25 cellular contexts compared by ENCODE assay signal in genomic region chr13:110454956-110455355, GRCh38.
DNase-seq lines count a peak whose midpoint lies in the region; ATAC-seq and TF ChIP-seq lines count a peak whose summit lies in the region.
"Had no signal": no experiment of that assay in that cellular context is flagged by ENCODE, and none has a peak within 500 bp of the region (broad histone marks: within the 10 kb centered on the region; RNA-seq: fewer than 3 reads in every experiment).

No MANE protein-coding gene starts in this region.

- H4K5ac ChIP-seq in H9 (ENCODE audit: insufficient read length, low read depth, low read length): no peak overlapping the region

- H3K4me1 ChIP-seq in H9 (ENCODE audit: insufficient read depth, low read length) (peaks cover 1% of the 10 kb centered on the region; the same call in 1 of the 2 replicates), endodermal cell (ENCODE audit: control insufficient read depth, insufficient read depth, low read length) (no peaks in the 10 kb centered on the region), iPS-20b (ENCODE audit: insufficient read depth, low read length) (peaks cover 13% of the 10 kb centered on the region), trophoblast cell (ENCODE audit: control insufficient read depth in 1 of 2, insufficient read depth in 2 of 2, low read length in 2 of 2) (peaks cover 0 to 2% of the 10 kb centered on the region in 2 experiments)
- H3K4me1 ChIP-seq: ascending aorta had no signal

- no peak overlapping the region for H2BK20ac ChIP-seq in H9 (ENCODE audit: low read depth, low read length, poor library complexity, severe bottlenecking)

- H3K4me3 ChIP-seq in endodermal cell (ENCODE audit: low read length) (no peak overlapping the region), iPS-20b (ENCODE audit: low read length) (no peak overlapping the region), trophoblast cell (ENCODE audit: low read depth, low read length) (no peak overlapping the region), coronary artery (no peak overlapping the region)
- H3K4me3 ChIP-seq: ascending aorta; BLaER1 treated with 17β-estradiol and CSF1 and Interleukin-3, amounts not matched to agents 10 nM and 100 nM; K562; SK-N-MC; upper lobe of left lung had no signal

- no peak overlapping the region; the same call in 1 of the 2 replicates for H3K14ac ChIP-seq in H9 (ENCODE audit: insufficient read depth, low read length)
- H3K14ac ChIP-seq in trophoblast cell (ENCODE audit: low read length): peak overlapping the region; percentile 21

- DNase-seq in H9 (no peak), endodermal cell (no peak), trophoblast cell (no peak), A172 (ENCODE audit: low spot score) (no peak), coronary artery (ENCODE audit: low spot score) (no peak)
- DNase-seq in natural killer cell treated with Interleukin-12 subunit alpha and Interleukin-12 subunit beta and Interleukin-15 and Interleukin-18, amount 100 ng/mL, for 72 hours (ENCODE audit: low spot score): no peak
- DNase-seq: ACHN; activated CD4-positive, alpha-beta T cell treated with anti-CD3 and anti-CD28 coated beads, Interleukin-2, amount 50 U/mL, for 4 hours; activated CD8-positive, alpha-beta memory T cell treated with anti-CD3 and anti-CD28 coated beads, Interleukin-2, amount 50 U/mL, for 48 hours; effector memory CD8-positive, alpha-beta T cell; left colon; midbrain; NCI-H526 treated with DMSO at 0.1 percent for 48 hours; stimulated activated CD4-positive, alpha-beta T cell treated with anti-CD3 and anti-CD28 coated beads, Interleukin-12 subunit alpha, Interleukin-12 subunit beta, amount 100 ng/mL, for 4 hours; stimulated activated naive CD8-positive, alpha-beta T cell treated with anti-CD3 and anti-CD28 coated beads, Interleukin-15, amount 100 ng/mL, for 72 hours; upper lobe of left lung; WERI-Rb-1 had no signal

- H3K27ac ChIP-seq in H9 (ENCODE audit: insufficient read length, low read depth, low read length): no peak overlapping the region
- H3K27ac ChIP-seq in endodermal cell (ENCODE audit: low read depth, low read length): peak overlapping the region; percentile 26
- H3K27ac ChIP-seq in iPS-20b (ENCODE audit: low read length): no peak overlapping the region
- H3K27ac ChIP-seq in trophoblast cell (ENCODE audit: low read depth, low read length): no peak overlapping the region
- H3K27ac ChIP-seq in coronary artery: peak overlapping the region in 1 of 2 donors; percentile 70
- H3K27ac ChIP-seq: ascending aorta; BLaER1 treated with 17β-estradiol and CSF1 and Interleukin-3, amounts not matched to agents 10 nM and 100 nM; SK-N-MC; upper lobe of left lung; WERI-Rb-1 had no signal

- H4K91ac ChIP-seq in H9 (ENCODE audit: insufficient read length, low read depth, low read length): no peak overlapping the region
- H4K91ac ChIP-seq in trophoblast cell (ENCODE audit: low read depth, low read length): peak overlapping the region; percentile 33

- H3K56ac ChIP-seq in H9 (ENCODE audit: insufficient read length, low read depth, low read length): no peak overlapping the region

- H3K9ac ChIP-seq in H9 (ENCODE audit: extremely low read depth, insufficient read length, low read length) (no peak overlapping the region), endodermal cell (ENCODE audit: extremely low read depth, low read length, poor library complexity, severe bottlenecking) (no peak overlapping the region), iPS-20b (ENCODE audit: low read depth, low read length) (0 out of 2 replicates have a peak overlapping the region, but pooled peaks have one; percentile 11), trophoblast cell (ENCODE audit: low read length) (no peak overlapping the region)
- H3K9ac ChIP-seq: BLaER1 treated with 17β-estradiol and CSF1 and Interleukin-3, amounts not matched to agents 10 nM and 100 nM had no signal

- H3K36me3 ChIP-seq in endodermal cell (ENCODE audit: control insufficient read depth, insufficient read depth, low read length) (peaks cover 78% of the 10 kb centered on the region), iPS-20b (ENCODE audit: insufficient read depth, low read depth, low read length) (peaks cover 18% of the 10 kb centered on the region), trophoblast cell (ENCODE audit: control insufficient read depth in 1 of 2, insufficient read depth in 2 of 2, low read length in 2 of 2) (peaks cover 46 to 58% of the 10 kb centered on the region in 2 experiments)
- H3K36me3 ChIP-seq: BLaER1 treated with 17β-estradiol and CSF1 and Interleukin-3, amounts not matched to agents 10 nM and 100 nM had no signal

- no peaks in the 10 kb centered on the region for H3K9me3 ChIP-seq in H9 (ENCODE audit: control insufficient read depth, low read depth, low read length)
- no peaks in the 10 kb centered on the region for H3K9me3 ChIP-seq in endodermal cell (ENCODE audit: control insufficient read depth, low read length)
- H3K9me3 ChIP-seq in iPS-20b (ENCODE audit: insufficient read depth, low read depth, low read length): no peaks in the 10 kb centered on the region
- peaks cover 4% of the 10 kb centered on the region for H3K9me3 ChIP-seq in trophoblast cell (ENCODE audit: insufficient read depth, low read depth, low read length)
- H3K9me3 ChIP-seq: ascending aorta; BLaER1 treated with 17β-estradiol and CSF1 and Interleukin-3, amounts not matched to agents 10 nM and 100 nM; upper lobe of left lung had no signal

- H4K12ac ChIP-seq in trophoblast cell (ENCODE audit: low read depth, low read length): no peak overlapping the region

- H3K23ac ChIP-seq in H9 (ENCODE audit: insufficient read length, low read depth, low read length): no peak overlapping the region
- no peak overlapping the region for H3K23ac ChIP-seq in trophoblast cell (ENCODE audit: low read length)

- no peaks in the 10 kb centered on the region for H4K20me1 ChIP-seq in H9 (ENCODE audit: control insufficient read depth, insufficient read depth, insufficient read length)
- H4K20me1 ChIP-seq: BLaER1 treated with 17β-estradiol and CSF1 and Interleukin-3, amounts not matched to agents 10 nM and 100 nM had no signal

- H2BK12ac ChIP-seq in H9 (ENCODE audit: insufficient read length, low read depth, low read length) (no peak overlapping the region), trophoblast cell (ENCODE audit: low read length) (peak overlapping the region; percentile 12)

- no peak overlapping the region for H2BK120ac ChIP-seq in H9 (ENCODE audit: low read depth, low read length, poor library complexity, severe bottlenecking)
- H2BK120ac ChIP-seq in trophoblast cell (ENCODE audit: insufficient read depth, low read length, poor library complexity): no peak overlapping the region

- H2AK5ac ChIP-seq in H9 (ENCODE audit: insufficient read length, low read length) (no peak overlapping the region), trophoblast cell (ENCODE audit: low read length) (peak overlapping the region; percentile 59)

- no CpG with 5 or more reads among the region's 14 CpGs for WGBS in H9 (ENCODE audit: extremely low coverage, insufficient read length, low lambda C conversion rate)
- WGBS in endodermal cell (ENCODE audit: insufficient coverage in 1 of 2, insufficient read length in 1 of 2), 2 experiments: 84 to 95% methylated on average over 13 to 14 of the region's 14 CpGs
- WGBS in trophoblast cell (ENCODE audit: extremely low coverage, insufficient coverage, insufficient read length): no CpG with 5 or more reads among the region's 14 CpGs

- H3K27ac Mint-ChIP-seq in H9 (peak overlapping the region; percentile 25 to 94 (median 69); a peak in 4 of 7 replicates), endodermal cell (peak overlapping the region; percentile 78)
- no peak overlapping the region for H3K27ac Mint-ChIP-seq in natural killer cell treated with Interleukin-12 subunit alpha and Interleukin-12 subunit beta and Interleukin-15 and Interleukin-18, amount 100 ng/mL, for 72 hours
- H3K27ac Mint-ChIP-seq: activated naive CD8-positive, alpha-beta T cell; activated T-helper 2 cell treated with anti-CD3 and anti-CD28 coated beads, Interferon-gamma antibody, Interleukin-2, Interleukin-4, amounts not matched to agents 10 μg/mL and 5 μg/mL and 100 μg/mL, durations not matched to agents 14 hours and 24 hours and 36 hours; effector memory CD8-positive, alpha-beta T cell; stimulated activated naive CD8-positive, alpha-beta T cell treated with anti-CD3 and anti-CD28 coated beads, Interleukin-15, amount 100 ng/mL, for 72 hours had no signal

- no peaks in the 10 kb centered on the region for H3K79me2 ChIP-seq in H9 (ENCODE audit: insufficient read depth, low read length)
- H3K79me2 ChIP-seq in trophoblast cell (ENCODE audit: control insufficient read depth, insufficient read depth, low read length, poor library complexity): no peaks in the 10 kb centered on the region

- H3K4ac ChIP-seq in H9 (ENCODE audit: low read depth, low read length): no peak overlapping the region
- no peak overlapping the region for H3K4ac ChIP-seq in trophoblast cell (ENCODE audit: low read depth, low read length)

- H3K27me3 Mint-ChIP-seq in H9 (ENCODE audit: low read depth) (no peaks in the 10 kb centered on the region; the same call in 1 of the 2 replicates), endodermal cell (ENCODE audit: insufficient read depth) (no peaks in the 10 kb centered on the region)
- peaks cover 15 to 19% of the 10 kb centered on the region in 2 donors for H3K27me3 Mint-ChIP-seq in natural killer cell treated with Interleukin-12 subunit alpha and Interleukin-12 subunit beta and Interleukin-15 and Interleukin-18, amount 100 ng/mL, for 72 hours

- H3K23me2 ChIP-seq in H9 (ENCODE audit: insufficient read length, low read depth, low read length, poor library complexity, severe bottlenecking): no peaks in the 10 kb centered on the region

- H2BK5ac ChIP-seq in H9 (ENCODE audit: insufficient read length, low read length): no peak overlapping the region
- no peak overlapping the region for H2BK5ac ChIP-seq in trophoblast cell (ENCODE audit: low read depth, low read length, poor library complexity)

- no peaks in the 10 kb centered on the region for H3K27me3 ChIP-seq in H9 (ENCODE audit: insufficient read depth, low read length)
- no peaks in the 10 kb centered on the region for H3K27me3 ChIP-seq in endodermal cell (ENCODE audit: control insufficient read depth, insufficient read depth, low read length, poor library complexity, severe bottlenecking)
- H3K27me3 ChIP-seq in iPS-20b (ENCODE audit: insufficient read depth, low read length): no peaks in the 10 kb centered on the region
- H3K27me3 ChIP-seq in trophoblast cell (ENCODE audit: insufficient read depth, low read length): no peaks in the 10 kb centered on the region
- H3K27me3 ChIP-seq: ascending aorta; BLaER1 treated with 17β-estradiol and CSF1 and Interleukin-3, amounts not matched to agents 10 nM and 100 nM; upper lobe of left lung had no signal

- no peak overlapping the region for H3T11ph ChIP-seq in H9 (ENCODE audit: low read length)

- H3K79me1 ChIP-seq in H9 (ENCODE audit: insufficient read depth, low read depth, low read length, poor library complexity, severe bottlenecking) (no peaks in the 10 kb centered on the region), trophoblast cell (ENCODE audit: low read length) (no peaks in the 10 kb centered on the region)

- no peaks in the 10 kb centered on the region; a peak in 1 of 5 replicates for H3K9me3 Mint-ChIP-seq in H9
- H3K9me3 Mint-ChIP-seq in endodermal cell: no peaks in the 10 kb centered on the region
- no peaks in the 10 kb centered on the region for H3K9me3 Mint-ChIP-seq in natural killer cell treated with Interleukin-12 subunit alpha and Interleukin-12 subunit beta and Interleukin-15 and Interleukin-18, amount 100 ng/mL, for 72 hours
- H3K9me3 Mint-ChIP-seq: activated T-helper 2 cell treated with anti-CD3 and anti-CD28 coated beads, Interferon-gamma antibody, Interleukin-2, Interleukin-4, amounts not matched to agents 10 μg/mL and 5 μg/mL and 100 μg/mL, durations not matched to agents 14 hours and 24 hours and 36 hours; effector memory CD8-positive, alpha-beta T cell; stimulated activated naive CD8-positive, alpha-beta T cell treated with anti-CD3 and anti-CD28 coated beads, Interleukin-15, amount 100 ng/mL, for 72 hours had no signal

- no peak overlapping the region for H2AFZ ChIP-seq in H9 (ENCODE audit: low read length)
- no peak overlapping the region for H2AFZ ChIP-seq in trophoblast cell (ENCODE audit: insufficient read depth, low read length, poor library complexity)

- H3K4me3 Mint-ChIP-seq in H9: 0 out of 5 replicates have a peak overlapping the region, but pooled peaks of 1 of the 2 experiments have one; percentile 14
- no peak overlapping the region for H3K4me3 Mint-ChIP-seq in endodermal cell
- H3K4me3 Mint-ChIP-seq in natural killer cell treated with Interleukin-12 subunit alpha and Interleukin-12 subunit beta and Interleukin-15 and Interleukin-18, amount 100 ng/mL, for 72 hours: no peak overlapping the region
- H3K4me3 Mint-ChIP-seq: activated naive CD8-positive, alpha-beta T cell; effector memory CD8-positive, alpha-beta T cell; stimulated activated naive CD8-positive, alpha-beta T cell treated with anti-CD3 and anti-CD28 coated beads, Interleukin-15, amount 100 ng/mL, for 72 hours had no signal

- no peak overlapping the region for H3K18ac ChIP-seq in H9 (ENCODE audit: insufficient read length, low read depth, low read length)
- H3K18ac ChIP-seq in trophoblast cell (ENCODE audit: low read length): no peak overlapping the region

- H4K8ac ChIP-seq in H9 (replicated peaks; ENCODE audit: insufficient read length, low read depth, low read length): no peak overlapping the region
- no peak overlapping the region for H4K8ac ChIP-seq in trophoblast cell (ENCODE audit: low read depth, low read length)

- no peak overlapping the region for H3K4me2 ChIP-seq in H9 (ENCODE audit: insufficient read depth, insufficient read length, low read length)
- no peak overlapping the region for H3K4me2 ChIP-seq in trophoblast cell (ENCODE audit: low read length)

- no peak overlapping the region for H2BK15ac ChIP-seq in H9 (ENCODE audit: low read depth, low read length)

- TF ChIP-seq CTCF in H9 (conservative IDR thresholded peaks at IDR 0.05) (no peak), endodermal cell (conservative IDR thresholded peaks at IDR 0.05) (no peak), coronary artery (IDR thresholded peaks at IDR 0.05) (no peak)

- H3K36me3 Mint-ChIP-seq in H9 (ENCODE audit: insufficient read depth in 1 of 3, low read depth in 3 of 3) (peaks cover 0 to 9% (median 5%) of the 10 kb centered on the region in 3 experiments; a peak in 4 of 7 replicates), endodermal cell (ENCODE audit: low read depth) (peaks cover 43% of the 10 kb centered on the region)
- H3K36me3 Mint-ChIP-seq in natural killer cell treated with Interleukin-12 subunit alpha and Interleukin-12 subunit beta and Interleukin-15 and Interleukin-18, amount 100 ng/mL, for 72 hours: no peaks in the 10 kb centered on the region
- H3K36me3 Mint-ChIP-seq: activated naive CD8-positive, alpha-beta T cell had no signal

- H3K4me1 Mint-ChIP-seq in H9 (peaks cover 37 to 40% of the 10 kb centered on the region in 2 experiments), endodermal cell (peaks cover 15% of the 10 kb centered on the region)
- H3K4me1 Mint-ChIP-seq in natural killer cell treated with Interleukin-12 subunit alpha and Interleukin-12 subunit beta and Interleukin-15 and Interleukin-18, amount 100 ng/mL, for 72 hours (ENCODE audit: low read depth in 2 of 2): peaks cover 4 to 6% of the 10 kb centered on the region in 2 donors

- no peak for ATAC-seq in natural killer cell treated with Interleukin-12 subunit alpha and Interleukin-12 subunit beta and Interleukin-15 and Interleukin-18, amount 100 ng/mL, for 72 hours
- ATAC-seq in GM19035 (IDR thresholded peaks at IDR 0.05; ENCODE audit: unreplicated experiment): no peak
- ATAC-seq: effector memory CD8-positive, alpha-beta T cell; stimulated activated naive CD8-positive, alpha-beta T cell treated with anti-CD3 and anti-CD28 coated beads, Interleukin-15, amount 100 ng/mL, for 72 hours had no signal

Comparison
In these comparisons a context has a peak if more than half of its experiments do, and no peak if none do; other contexts are left out.
1. H3K27ac Mint-ChIP-seq: peak in H9 (3 of 3) and endodermal cell (single experiment); none in natural killer cell treated with Interleukin-12 subunit alpha and Interleukin-12 subunit beta and Interleukin-15 and Interleukin-18, amount 100 ng/mL, for 72 hours (0 of 2).